ENCODE assay signal across 28 cellular contexts in genomic region chr11:33273656-33274055, GRCh38. TPM values are rescaled to one million over a fixed set of nuclear protein-coding genes. Genes with fewer than 3 reads are reported as not detected.
A peak's percentile ranks its signal among the peaks of the same experiment; 100 is the strongest.
DNase-seq lines count a peak whose midpoint lies in the region; ATAC-seq and TF ChIP-seq lines count a peak whose summit lies in the region.
"Had no signal": no experiment of that assay in that cellular context is flagged by ENCODE, and none has a peak within 500 bp of the region (broad histone marks: within the 10 kb centered on the region; RNA-seq: fewer than 3 reads in every experiment).

No MANE protein-coding gene starts in this region.

- ATAC-seq in heart left ventricle (no peak), HG03095 (IDR thresholded peaks at IDR 0.05; ENCODE audit: unreplicated experiment) (peak; percentile 50), GM19328 (IDR thresholded peaks at IDR 0.05; ENCODE audit: unreplicated experiment) (no peak)
- ATAC-seq: activated T-cell treated with anti-CD3 and anti-CD28 coated beads, Interleukin-2, amount 50 U/mL, for 72 hours; PC-3; stimulated activated naive CD8-positive, alpha-beta T cell treated with anti-CD3 and anti-CD28 coated beads, Interleukin-15, amount 100 ng/mL, for 72 hours had no signal

- peak overlapping the region in 1 of 5 donors; percentile 51 for H3K9ac ChIP-seq in subcutaneous abdominal adipose tissue (ENCODE audit: low read length in 5 of 5)

- H3K4me2 ChIP-seq in hepatocyte, result peak overlapping the region; percentile 35

- DNase-seq in cardiac muscle cell (ENCODE audit: low read depth in 1 of 2, low spot score in 1 of 2) (no peak), heart left ventricle (no peak), hepatocyte (ENCODE audit: low spot score) (no peak), GM20000 (ENCODE audit: low spot score) (no peak)
- no peak for DNase-seq in activated CD4-positive, alpha-beta T cell treated with anti-CD3 and anti-CD28 coated beads for 4 hours
- DNase-seq: activated CD4-positive, alpha-beta T cell treated with anti-CD3 and anti-CD28 coated beads for 1 hour; activated CD8-positive, alpha-beta memory T cell treated with anti-CD3 and anti-CD28 coated beads for 24 hours; activated naive CD4-positive, alpha-beta T cell treated with anti-CD3 and anti-CD28 coated beads, Interleukin-2, amount 10 ng/mL, durations not matched to agents 7 days and 5 days; activated T-cell treated with anti-CD3 and anti-CD28 coated beads, Interleukin-2, amount 50 U/mL, for 72 hours; CD4-positive, alpha-beta memory T cell; dermis blood vessel endothelial cell; DMS153; HCEC 1CT; hypothalamus; NCI-H1105 treated with DMSO at 0.1 percent for 48 hours; NCI-H2081; NCI-H446; occipital lobe; PC-3; Right ventricle myocardium superior; stimulated activated CD4-positive, alpha-beta T cell treated with anti-CD3 and anti-CD28 coated beads, Interleukin-4, amount 100 ng/mL, for 24 hours; stimulated activated naive CD8-positive, alpha-beta T cell treated with anti-CD3 and anti-CD28 coated beads, Interleukin-15, amount 100 ng/mL, for 72 hours; SW 1271; transverse colon had no signal

- H3K27ac ChIP-seq in cardiac muscle cell, result peak overlapping the region; percentile 69
- peak overlapping the region in 3 of 12 donors; percentile 2 to 39 (median 23) for H3K27ac ChIP-seq in heart left ventricle
- no peak overlapping the region for H3K27ac ChIP-seq in hepatocyte
- H3K27ac ChIP-seq in subcutaneous abdominal adipose tissue (ENCODE audit: low read depth, low read length), result peak overlapping the region; percentile 58
- H3K27ac ChIP-seq: 22Rv1 had no signal

- peaks cover 94% of the 10 kb centered on the region for H4K20me1 ChIP-seq in hepatocyte (ENCODE audit: insufficient read depth, poor library complexity, severe bottlenecking)

- H3K27me3 ChIP-seq in cardiac muscle cell, result no peaks in the 10 kb centered on the region
- H3K27me3 ChIP-seq in heart left ventricle, result no peaks in the 10 kb centered on the region
- H3K27me3 ChIP-seq in hepatocyte, result no peaks in the 10 kb centered on the region
- H3K27me3 ChIP-seq in subcutaneous abdominal adipose tissue (ENCODE audit: control insufficient read depth in 5 of 5, insufficient read depth in 4 of 5, low read length in 5 of 5), result no peaks in the 10 kb centered on the region
- H3K27me3 ChIP-seq: transverse colon had no signal

- peaks cover 100% of the 10 kb centered on the region for H3K79me2 ChIP-seq in hepatocyte

- H3K9me2 ChIP-seq in hepatocyte (replicated peaks; ENCODE audit: insufficient read depth), result no peaks in the 10 kb centered on the region

- H3K4me1 ChIP-seq in cardiac muscle cell (ENCODE audit: low read depth) (peaks cover 39% of the 10 kb centered on the region), heart left ventricle (peaks cover 2 to 90% (median 73%) of the 10 kb centered on the region in 12 donors), hepatocyte (ENCODE audit: insufficient read depth) (peaks cover 21% of the 10 kb centered on the region), subcutaneous abdominal adipose tissue (ENCODE audit: control insufficient read depth in 5 of 5, insufficient read depth in 5 of 5, low read length in 5 of 5) (peaks cover 0 to 51% (median 31%) of the 10 kb centered on the region in 5 donors)

- no peak for TF ChIP-seq CTCF in cardiac muscle cell (IDR thresholded peaks at IDR 0.05; ENCODE audit: low read depth, low read length)
- no peak for TF ChIP-seq CTCF in heart left ventricle (IDR thresholded peaks at IDR 0.05)
- no peak for TF ChIP-seq CTCF in hepatocyte (IDR thresholded peaks at IDR 0.05; ENCODE audit: poor library complexity)
- no peak for TF ChIP-seq CTCF in GM20000 (IDR thresholded peaks at IDR 0.05; ENCODE audit: extremely low read depth, missing control alignments)

- no peaks in the 10 kb centered on the region for H3K36me3 ChIP-seq in cardiac muscle cell
- H3K36me3 ChIP-seq in heart left ventricle, result peaks cover 0 to 3% (median 0%) of the 10 kb centered on the region in 9 donors
- no peaks in the 10 kb centered on the region for H3K36me3 ChIP-seq in hepatocyte (replicated peaks; ENCODE audit: insufficient read depth, low read depth)
- H3K36me3 ChIP-seq in subcutaneous abdominal adipose tissue (ENCODE audit: control insufficient read depth in 5 of 5, insufficient read depth in 5 of 5, low read length in 5 of 5), result no peaks in the 10 kb centered on the region
- H3K36me3 ChIP-seq: transverse colon had no signal

- no peak overlapping the region for H2AFZ ChIP-seq in hepatocyte

- H3K4me3 ChIP-seq in cardiac muscle cell (no peak overlapping the region), heart left ventricle (no peak overlapping the region), hepatocyte (no peak overlapping the region), subcutaneous abdominal adipose tissue (ENCODE audit: low read depth in 1 of 5, low read length in 5 of 5) (no peak overlapping the region)
- H3K4me3 ChIP-seq: transverse colon had no signal

- TF ChIP-seq POLR2A in heart left ventricle (IDR thresholded peaks at IDR 0.05), result no peak

- H3K9me3 ChIP-seq in cardiac muscle cell (ENCODE audit: low read depth), result no peaks in the 10 kb centered on the region
- no peaks in the 10 kb centered on the region for H3K9me3 ChIP-seq in heart left ventricle
- H3K9me3 ChIP-seq in hepatocyte (ENCODE audit: low read depth), result no peaks in the 10 kb centered on the region
- no peaks in the 10 kb centered on the region for H3K9me3 ChIP-seq in subcutaneous abdominal adipose tissue (ENCODE audit: control insufficient read depth in 5 of 5, low read length in 5 of 5)
- H3K9me3 ChIP-seq: transverse colon had no signal

- intact Hi-C loops in heart left ventricle (cut with DNase I), result no loop called here

RNA-seq across cellular contexts. Expression of gene HIPK3, which starts 16.5 kb away (rescaled TPM):
- 134 and 179 TPM in 2 replicates for total RNA-seq in cardiac muscle cell
- 56.6 and 106 TPM in 2 replicates for polyA plus RNA-seq in cardiac muscle cell
- 100 to 1,000 TPM; 207 to 298 (median 257) TPM for total RNA-seq in heart left ventricle
- polyA plus RNA-seq in heart left ventricle, result 10 to 100 TPM; 26.3 to 36.4 TPM
- total RNA-seq in hepatocyte, result 123 and 124 TPM in 2 replicates
- 25.0 and 26.9 TPM in 2 replicates for polyA plus RNA-seq in hepatocyte
